ENCODE assay signal across 31 cellular contexts in the genomic region with DNA sequence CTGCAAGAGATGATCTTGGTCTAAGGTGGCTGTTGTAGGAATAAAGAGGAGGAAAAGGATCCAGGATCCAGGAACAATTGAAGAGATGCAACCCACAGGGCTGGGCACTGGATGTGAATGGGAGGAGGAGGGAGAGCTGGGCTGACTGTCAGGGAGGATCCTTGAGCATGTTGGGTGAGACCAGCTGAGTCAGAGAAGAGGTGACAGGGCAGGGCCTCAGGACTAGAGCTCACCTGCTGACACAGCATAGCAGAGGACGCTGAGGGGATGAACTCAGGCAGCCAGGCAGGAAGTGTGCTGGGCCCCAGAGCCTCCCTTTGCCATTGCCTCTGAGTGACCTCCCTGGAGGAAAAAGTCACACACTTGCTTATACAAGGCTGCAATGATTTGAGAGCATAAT.
DNase-seq lines count a peak whose midpoint lies in the region; TF ChIP-seq lines count a peak whose summit lies in the region.
"Had no signal": no experiment of that assay in that cellular context is flagged by ENCODE, and none has a peak within 500 bp of the region (broad histone marks: within the 10 kb centered on the region; RNA-seq: fewer than 3 reads in every experiment).

No MANE protein-coding gene starts in this region.

- no peaks in the 10 kb centered on the region for H3F3A ChIP-seq in MM.1S (ENCODE audit: insufficient read depth, low read length)

- no peak overlapping the region for H4K8ac ChIP-seq in mesendoderm (ENCODE audit: low read depth, low read length)

- no peak overlapping the region for H3K4ac ChIP-seq in mesendoderm (ENCODE audit: low read depth, low read length)

- H3K9me2 ChIP-seq in MM.1S (replicated peaks; ENCODE audit: insufficient read depth, low read length), result no peaks in the 10 kb centered on the region

- no peak overlapping the region for H3K18ac ChIP-seq in mesendoderm (ENCODE audit: low read length)

- no peaks in the 10 kb centered on the region for H4K20me1 ChIP-seq in MM.1S (ENCODE audit: insufficient read depth, low read length)

- in situ Hi-C loops in ACHN (cut with HindIII; ENCODE audit: low pct_ligation_motif_present, low pct_unique_long_range_greater_than_20kb, low sequenced_read_pairs), result no loop called here

- H3K27me3 ChIP-seq in MM.1S (replicated peaks; ENCODE audit: insufficient read depth, low read length), result no peaks in the 10 kb centered on the region
- H3K27me3 ChIP-seq in mesendoderm (ENCODE audit: insufficient read depth, low read length, poor library complexity), result no peaks in the 10 kb centered on the region
- H3K27me3 ChIP-seq in vagina, result no peaks in the 10 kb centered on the region
- H3K27me3 ChIP-seq: neutrophil, sigmoid colon, testis had no signal

- H3K23ac ChIP-seq in mesendoderm (ENCODE audit: low read length), result no peak overlapping the region

- no peak overlapping the region for H3K27ac ChIP-seq in MM.1S (ENCODE audit: low read length)
- no peak overlapping the region for H3K27ac ChIP-seq in mesendoderm (ENCODE audit: low read depth, low read length)
- no peak overlapping the region for H3K27ac ChIP-seq in vagina
- H3K27ac ChIP-seq: C4-2B, KMS-11, neutrophil, PC-9, prostate gland, sigmoid colon, testis, VCaP had no signal

- H3K4me2 ChIP-seq in MM.1S (ENCODE audit: low read depth, low read length) (0 out of 2 replicates have a peak overlapping the region, but pooled peaks have one; percentile 12), mesendoderm (ENCODE audit: low read length) (no peak overlapping the region)
- H3K4me2 ChIP-seq: KMS-11, PC-9 had no signal

- H2AFZ ChIP-seq in MM.1S (ENCODE audit: low read length), result peak overlapping the region; percentile 48
- H2AFZ ChIP-seq: PC-9 had no signal

- H4K5ac ChIP-seq in mesendoderm (ENCODE audit: low read length), result no peak overlapping the region

- H3K79me2 ChIP-seq in MM.1S (ENCODE audit: low read length) (no peaks in the 10 kb centered on the region), mesendoderm (ENCODE audit: control insufficient read depth, insufficient read depth, low read length) (no peaks in the 10 kb centered on the region)

- intact Hi-C loops in vagina (cut with DNase I), result no loop called here

- no peak overlapping the region for H2BK15ac ChIP-seq in mesendoderm (replicated peaks; ENCODE audit: low read depth)

- no peak overlapping the region for H3K56ac ChIP-seq in mesendoderm (ENCODE audit: low read length)

- H3K79me1 ChIP-seq in mesendoderm (ENCODE audit: low read length), result no peaks in the 10 kb centered on the region

- H3K4me1 ChIP-seq in MM.1S (ENCODE audit: low read length), result peaks cover 11% of the 10 kb centered on the region
- no peaks in the 10 kb centered on the region for H3K4me1 ChIP-seq in mesendoderm (ENCODE audit: control insufficient read depth, low read depth, low read length)
- H3K4me1 ChIP-seq in vagina, result no peaks in the 10 kb centered on the region
- H3K4me1 ChIP-seq: prostate gland, sigmoid colon, testis had no signal

- no peaks in the 10 kb centered on the region for H3K36me3 ChIP-seq in MM.1S (replicated peaks; ENCODE audit: insufficient read depth, low read length)
- H3K36me3 ChIP-seq in mesendoderm (ENCODE audit: control insufficient read depth, insufficient read depth, low read length), result no peaks in the 10 kb centered on the region
- no peaks in the 10 kb centered on the region for H3K36me3 ChIP-seq in vagina
- H3K36me3 ChIP-seq: neutrophil, prostate gland, sigmoid colon had no signal

- H3K4me3 ChIP-seq in MM.1S (ENCODE audit: low read length) (no peak overlapping the region), epithelial cell of esophagus (ENCODE audit: low read length) (no peak overlapping the region), mesendoderm (ENCODE audit: low read length) (no peak overlapping the region), vagina (no peak overlapping the region)
- H3K4me3 ChIP-seq: PC-9, prostate gland, sigmoid colon, testis had no signal

- no peak for TF ChIP-seq CTCF in MM.1S (IDR thresholded peaks at IDR 0.05; ENCODE audit: low read length)
- no peak for TF ChIP-seq CTCF in epithelial cell of esophagus (IDR thresholded peaks at IDR 0.05; ENCODE audit: insufficient read depth, low read depth, low read length, missing control alignments)
- TF ChIP-seq CTCF in vagina (IDR thresholded peaks at IDR 0.05), result no peak

- TF ChIP-seq POLR2A in vagina (IDR thresholded peaks at IDR 0.05), result no peak

- no peaks in the 10 kb centered on the region for H3K9me3 ChIP-seq in MM.1S (replicated peaks; ENCODE audit: insufficient read depth, low read length)
- no peaks in the 10 kb centered on the region for H3K9me3 ChIP-seq in vagina
- H3K9me3 ChIP-seq: neutrophil, prostate gland, sigmoid colon, testis had no signal

- WGBS in mesendoderm (ENCODE audit: extremely low coverage, insufficient coverage, low lambda C conversion rate), result no CpG with 5 or more reads among the region's 1 CpG

- H2AK5ac ChIP-seq in mesendoderm (ENCODE audit: low read length), result no peak overlapping the region

- peak; percentile 37 for DNase-seq in HK-2 (ENCODE audit: unreplicated experiment)
- peak; percentile 79 for DNase-seq in MM.1S
- peak; percentile 65 for DNase-seq in epithelial cell of esophagus (ENCODE audit: low read depth)
- peak; percentile 59 for DNase-seq in mesendoderm
- DNase-seq in vagina (ENCODE audit: extremely low spot score in 2 of 2), result no peak
- no peak for DNase-seq in activated CD4-positive, alpha-beta T cell treated with anti-CD3 and anti-CD28 coated beads for 4 hours
- DNase-seq in ACHN, result no peak
- DNase-seq: activated CD4-positive, alpha-beta T cell treated with anti-CD3 and anti-CD28 coated beads, Interleukin-2, amount 10 ng/mL, durations not matched to agents 7 days and 5 days; activated CD8-positive, alpha-beta memory T cell treated with anti-CD3 and anti-CD28 coated beads, Interleukin-2, amount 10 ng/mL, durations not matched to agents 7 days and 5 days; activated naive CD4-positive, alpha-beta T cell; activated T-cell treated with anti-CD3 and anti-CD28 coated beads, Interleukin-2, amount 50 U/mL, for 48 hours; amniotic stem cell; effector CD4-positive, alpha-beta T cell; EL; erythroblast; head of caudate nucleus; left colon; mesenchymal stem cell; NCI-H524; NK-92 treated with Interleukin-12 subunit alpha and Interleukin-12 subunit beta, amount 100 ng/mL, for 24 hours; SIG-M5; sigmoid colon; stimulated activated CD4-positive, alpha-beta T cell treated with anti-CD3 and anti-CD28 coated beads, Interleukin-4, amount 100 ng/mL, for 24 hours; T-helper 9 cell; testis had no signal

- H3K9ac ChIP-seq in MM.1S (ENCODE audit: low read length) (no peak overlapping the region), mesendoderm (ENCODE audit: low read length) (no peak overlapping the region)
- H3K9ac ChIP-seq: KMS-11 had no signal

- no peak overlapping the region for H2BK120ac ChIP-seq in mesendoderm (ENCODE audit: low read depth, low read length)

- H2BK5ac ChIP-seq in mesendoderm (ENCODE audit: low read length), result no peak overlapping the region

Comparison
In these comparisons a context has a peak if more than half of its experiments do, and no peak if none do; other contexts are left out.
1. DNase-seq: peak in HK-2 (single experiment), MM.1S (single experiment), epithelial cell of esophagus (single experiment) and mesendoderm (single experiment); none in vagina (0 of 2), activated CD4-positive, alpha-beta T cell treated with anti-CD3 and anti-CD28 coated beads for 4 hours (0 of 2) and ACHN (single experiment).